Comparison of ENCODE assay signal across 8 cellular contexts in genomic region chr1:168234846-168235547, GRCh38. TPM values are rescaled to one million over a fixed set of nuclear protein-coding genes. Genes with fewer than 3 reads are reported as not detected.
DNase-seq lines count a peak whose midpoint lies in the region; ATAC-seq, FAIRE-seq and TF ChIP-seq lines count a peak whose summit lies in the region.

No MANE protein-coding gene starts in this region.

- H3K27ac ChIP-seq in small intestine (ENCODE audit: low read depth in 1 of 2, low read length in 1 of 2), result peak overlapping the region in 1 of 2 donors; percentile 23

- WGBS in small intestine, 3 donors, result 87 to 91% (median 87%) methylated on average over 8 of the region's 8 CpGs

- in situ Hi-C loops in GM13977 (cut with MboI; ENCODE audit: low pct_unique_long_range_greater_than_20kb, low sequenced_read_pairs, unreplicated experiment), result no loop called here

- peak; percentile 79 for ATAC-seq in HG02938 (IDR thresholded peaks at IDR 0.05; ENCODE audit: unreplicated experiment)

- H3K9me3 ChIP-seq in small intestine (ENCODE audit: control insufficient read depth, low read depth), result no peaks in the 10 kb centered on the region

- H3K27me3 ChIP-seq in small intestine (ENCODE audit: control insufficient read depth in 2 of 2, insufficient read depth in 2 of 2, low read length in 2 of 2), result no peaks in the 10 kb centered on the region

- peaks cover 4 to 5% of the 10 kb centered on the region in 2 donors for H3K4me1 ChIP-seq in small intestine (ENCODE audit: control insufficient read depth in 2 of 2, insufficient read depth in 1 of 2, low read depth in 1 of 2, low read length in 1 of 2)

- no peak for FAIRE-seq in small intestine (lab: Jason Lieb, UNC)

- H3K4me3 ChIP-seq in foreskin fibroblast (ENCODE audit: low read depth in 1 of 2, low read length in 2 of 2), result no peak overlapping the region
- H3K4me3 ChIP-seq in small intestine (ENCODE audit: low read depth in 1 of 2, low read length in 2 of 2), result no peak overlapping the region

- TF ChIP-seq CTCF in GM13977 (IDR thresholded peaks at IDR 0.05; ENCODE audit: extremely low read depth, insufficient read depth, missing control alignments), result peak; percentile 64
- TF ChIP-seq CTCF in foreskin fibroblast (IDR thresholded peaks at IDR 0.05; ENCODE audit: low read depth, low read length), result peak; percentile 69

- peaks cover 2 to 20% of the 10 kb centered on the region in 2 donors for H3K36me3 ChIP-seq in small intestine (ENCODE audit: control insufficient read depth in 2 of 2, insufficient read depth in 2 of 2, low read length in 2 of 2)

- DNase-seq in AML-193 (lab: John Stamatoyannopoulos, UW) (peak; percentile 46 to 56), GM13977 (ENCODE audit: low spot score) (peak; percentile 61), NCI-H2227 (lab: John Stamatoyannopoulos, UW; ENCODE audit: unreplicated experiment) (peak; percentile 54), activated T-cell treated with anti-CD3 and anti-CD28 coated beads for 48 hours (ENCODE audit: low read depth) (peak; percentile 32), foreskin fibroblast (peak; percentile 30 to 68), small intestine (peak; percentile 41), foreskin melanocyte (no peak)

RNA-seq across cellular contexts. Expression of gene SFT2D2, which starts 9.2 kb away (rescaled TPM):
- 1 to 10 TPM; 2.4 to 9.5 (median 3.8) TPM for polyA plus RNA-seq in small intestine

RNA-seq across cellular contexts. Expression of gene TBX19, which starts 45.7 kb away (rescaled TPM):
- 1 to 10 TPM in 1 of 3 donors, under 1 TPM in 2; 0.67 to 1.4 (median 0.73) TPM for polyA plus RNA-seq in small intestine

RNA-seq across cellular contexts. Expression of gene TIPRL, which starts 56.2 kb away (rescaled TPM):
- 10 to 100 TPM; 21.2 to 24.3 (median 22.6) TPM for polyA plus RNA-seq in small intestine
